Comparison of ENCODE assay signal across 17 cellular contexts in the genomic region with DNA sequence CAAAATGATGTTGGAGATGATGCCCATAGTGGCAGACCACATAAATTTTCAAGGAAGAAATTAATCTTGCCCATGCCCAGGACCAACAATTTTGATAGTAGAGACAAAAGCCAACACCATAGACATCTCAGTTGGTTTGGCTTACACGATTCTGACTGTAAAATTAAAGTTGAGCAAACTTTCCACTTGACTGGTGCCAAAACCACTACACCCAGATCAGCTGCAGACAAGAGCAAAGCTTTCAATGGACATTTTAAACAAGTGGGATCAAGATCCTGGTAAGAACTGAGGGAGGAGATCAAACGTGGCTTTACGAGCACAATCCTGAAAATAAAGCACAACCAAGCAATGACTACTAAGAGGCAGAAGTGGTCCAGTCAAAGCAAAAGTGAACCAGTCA.
DNase-seq lines count a peak whose midpoint lies in the region; TF ChIP-seq lines count a peak whose summit lies in the region.
"Had no signal": no experiment of that assay in that cellular context is flagged by ENCODE, and none has a peak within 500 bp of the region (broad histone marks: within the 10 kb centered on the region; RNA-seq: fewer than 3 reads in every experiment).

No MANE protein-coding gene starts in this region.

- H3K9me3 Mint-ChIP-seq in progenitor cell of endocrine pancreas (ENCODE audit: low read depth), result peaks cover 11% of the 10 kb centered on the region

- no peak for TF ChIP-seq POLR2A in spleen (IDR thresholded peaks at IDR 0.05)

- intact Hi-C loops in spleen (cut with DNase I; ENCODE audit: low total_unique reads) (no loop called here), left ventricle myocardium inferior (cut with micrococcal nuclease) (no loop called here)

- H3K4me3 Mint-ChIP-seq in progenitor cell of endocrine pancreas (ENCODE audit: low read depth), result no peak overlapping the region

- no peaks in the 10 kb centered on the region for H3K9me3 ChIP-seq in spleen
- no peaks in the 10 kb centered on the region for H3K9me3 ChIP-seq in left ventricle myocardium inferior (replicated peaks)
- H3K9me3 ChIP-seq: MG63 had no signal

- H3K4me1 Mint-ChIP-seq in progenitor cell of endocrine pancreas (ENCODE audit: low read depth), result peaks cover 10% of the 10 kb centered on the region

- H3K4me1 ChIP-seq in spleen, result no peaks in the 10 kb centered on the region
- H3K4me1 ChIP-seq in left ventricle myocardium inferior, result peaks cover 6% of the 10 kb centered on the region

- no peaks in the 10 kb centered on the region for H3K27me3 Mint-ChIP-seq in progenitor cell of endocrine pancreas

- TF ChIP-seq CTCF in VCaP (conservative IDR thresholded peaks at IDR 0.05), result no peak
- TF ChIP-seq CTCF in progenitor cell of endocrine pancreas (IDR thresholded peaks at IDR 0.05; ENCODE audit: unreplicated experiment), result no peak
- no peak for TF ChIP-seq CTCF in spleen (IDR thresholded peaks at IDR 0.05 in 8 of 11, conservative IDR thresholded peaks at IDR 0.05 in 3 of 11)
- TF ChIP-seq CTCF in left ventricle myocardium inferior (IDR thresholded peaks at IDR 0.05; ENCODE audit: borderline replicate concordance), result no peak

- H3K36me3 ChIP-seq in spleen (peaks cover 0 to 53% (median 7%) of the 10 kb centered on the region in 6 donors), left ventricle myocardium inferior (no peaks in the 10 kb centered on the region)
- H3K36me3 ChIP-seq: MG63 had no signal

- peaks cover 41% of the 10 kb centered on the region for H3K36me3 Mint-ChIP-seq in progenitor cell of endocrine pancreas (ENCODE audit: insufficient read depth)

- no peak overlapping the region for H3K4me3 ChIP-seq in spleen
- H3K4me3 ChIP-seq in left ventricle myocardium inferior, result no peak overlapping the region
- H3K4me3 ChIP-seq: MG63 had no signal

- H3K27ac ChIP-seq in VCaP, result peak overlapping the region; percentile 88
- H3K27ac ChIP-seq in spleen, result no peak overlapping the region
- no peak overlapping the region for H3K27ac ChIP-seq in left ventricle myocardium inferior (replicated peaks)

- H3K27me3 ChIP-seq in spleen (replicated peaks in 1 of 7), result no peaks in the 10 kb centered on the region
- no peaks in the 10 kb centered on the region for H3K27me3 ChIP-seq in left ventricle myocardium inferior (ENCODE audit: low read depth)
- H3K27me3 ChIP-seq: MG63 had no signal

- peak overlapping the region; percentile 22 for H3K27ac Mint-ChIP-seq in progenitor cell of endocrine pancreas

- 76 to 85% (median 79%) methylated on average over 3 of the region's 3 CpGs for WGBS in spleen, 5 donors

- DNase-seq in fibroblast of gingiva (ENCODE audit: low read depth) (peak; percentile 33), progenitor cell of endocrine pancreas (ENCODE audit: low spot score, unreplicated experiment) (no peak), stromal cell of bone marrow (ENCODE audit: low read depth) (peak; percentile 38), spleen (no peak), iPS-NIHi11 (ENCODE audit: low spot score) (no peak), left ventricle myocardium inferior (no peak)
- DNase-seq: Calu3, DMS79 treated with DMSO at 0.1 percent for 48 hours, IMR-90, KG1, MG63, NCI-H1105 treated with DMSO at 0.1 percent for 48 hours, NCI-H2029 treated with DMSO at 0.1 percent for 48 hours, NCI-H526 treated with DMSO at 0.1 percent for 48 hours, Right ventricle myocardium superior, RPMI8226 had no signal

Comparison
In these comparisons a context has a peak if more than half of its experiments do, and no peak if none do; other contexts are left out.
1. DNase-seq: peak in fibroblast of gingiva (single experiment) and stromal cell of bone marrow (single experiment); none in progenitor cell of endocrine pancreas (single experiment), spleen (single experiment), iPS-NIHi11 (single experiment) and left ventricle myocardium inferior (single experiment).